In genomic region chr7:23065974-23066373, GRCh38 we compare ENCODE assay signal across 19 cellular contexts. TPM values are rescaled to one million over a fixed set of nuclear protein-coding genes. Genes with fewer than 3 reads are reported as not detected.
DNase-seq lines count a peak whose midpoint lies in the region; ATAC-seq, FAIRE-seq and TF ChIP-seq lines count a peak whose summit lies in the region.
"Had no signal": no experiment of that assay in that cellular context is flagged by ENCODE, and none has a peak within 500 bp of the region (broad histone marks: within the 10 kb centered on the region; RNA-seq: fewer than 3 reads in every experiment).

No MANE protein-coding gene starts in this region.

- no peak overlapping the region for H2AFZ ChIP-seq in astrocyte (ENCODE audit: low read depth, low read length)

- H3K4me3 ChIP-seq in AG09309 (ENCODE audit: control insufficient read depth, low read depth, low read length) (no peak overlapping the region), astrocyte (ENCODE audit: insufficient read depth, low read depth, low read length) (no peak overlapping the region), kidney epithelial cell (ENCODE audit: low read depth, low read length) (no peak overlapping the region)
- H3K4me3 ChIP-seq: BLaER1, right lobe of liver had no signal

- H3K4me3 Mint-ChIP-seq in astrocyte (ENCODE audit: unreplicated experiment) (no peak overlapping the region), immature natural killer cell (no peak overlapping the region)
- H3K4me3 Mint-ChIP-seq: endodermal cell; stimulated activated naive CD8-positive, alpha-beta T cell treated with anti-CD3 and anti-CD28 coated beads, Interleukin-15, Interleukin-2, amounts not matched to agents 100 ng/mL and 50 ng/mL, for 24 hours had no signal

- no peaks in the 10 kb centered on the region for H3K27me3 ChIP-seq in astrocyte (ENCODE audit: insufficient read depth, low read length)
- no peaks in the 10 kb centered on the region for H3K27me3 ChIP-seq in kidney epithelial cell (ENCODE audit: control insufficient read depth, insufficient read depth, low read length)
- H3K27me3 ChIP-seq: BLaER1, right lobe of liver had no signal

- no peak overlapping the region for H3K27ac ChIP-seq in astrocyte (ENCODE audit: low read depth, low read length)
- H3K27ac ChIP-seq: BLaER1, right lobe of liver, RWPE1 had no signal

- H3K4me1 Mint-ChIP-seq in astrocyte (ENCODE audit: low read depth, unreplicated experiment) (peaks cover 5% of the 10 kb centered on the region), immature natural killer cell (no peaks in the 10 kb centered on the region)

- no peak overlapping the region for H3K4me2 ChIP-seq in astrocyte (ENCODE audit: low read length)
- H3K4me2 ChIP-seq: BLaER1 had no signal

- H3K36me3 Mint-ChIP-seq in astrocyte (ENCODE audit: low read depth, unreplicated experiment) (no peaks in the 10 kb centered on the region), immature natural killer cell (no peaks in the 10 kb centered on the region)

- no peaks in the 10 kb centered on the region for H3K79me2 ChIP-seq in astrocyte (ENCODE audit: insufficient read depth, low read length)

- H3K27ac Mint-ChIP-seq in astrocyte (ENCODE audit: unreplicated experiment) (no peak overlapping the region), immature natural killer cell (no peak overlapping the region)
- H3K27ac Mint-ChIP-seq: endodermal cell; stimulated activated naive CD8-positive, alpha-beta T cell treated with anti-CD3 and anti-CD28 coated beads, Interleukin-15, Interleukin-2, amounts not matched to agents 100 ng/mL and 50 ng/mL, for 24 hours had no signal

- TF ChIP-seq CTCF in AG09309 (IDR thresholded peaks at IDR 0.05; ENCODE audit: control insufficient read depth, insufficient read depth, low read depth, low read length, missing control alignments) = no peak
- no peak for TF ChIP-seq CTCF in astrocyte (IDR thresholded peaks at IDR 0.05; ENCODE audit: insufficient read depth, low read depth, low read length)
- TF ChIP-seq CTCF in kidney epithelial cell (IDR thresholded peaks at IDR 0.05; ENCODE audit: insufficient read depth, low read length, poor library complexity, severe bottlenecking) = no peak

- H4K20me1 ChIP-seq in astrocyte (ENCODE audit: insufficient read depth, low read length) = no peaks in the 10 kb centered on the region
- H4K20me1 ChIP-seq: BLaER1 had no signal

- H3K9me3 Mint-ChIP-seq in astrocyte (ENCODE audit: unreplicated experiment) = no peaks in the 10 kb centered on the region
- H3K9me3 Mint-ChIP-seq in immature natural killer cell = no peaks in the 10 kb centered on the region
- H3K9me3 Mint-ChIP-seq: endodermal cell; stimulated activated naive CD8-positive, alpha-beta T cell treated with anti-CD3 and anti-CD28 coated beads, Interleukin-15, Interleukin-2, amounts not matched to agents 100 ng/mL and 50 ng/mL, for 24 hours had no signal

- no peaks in the 10 kb centered on the region for H3K9me3 ChIP-seq in astrocyte (ENCODE audit: insufficient read depth, low read depth, low read length)
- H3K9me3 ChIP-seq: BLaER1, right lobe of liver had no signal

- DNase-seq in AG09309 (ENCODE audit: low read depth) = peak; percentile 31
- peak; percentile 22 for DNase-seq in GM04504 (ENCODE audit: low read depth)
- peak; percentile 73 for DNase-seq in astrocyte (ENCODE audit: low read depth)
- peak; percentile 63 for DNase-seq in kidney epithelial cell (ENCODE audit: low read depth)
- DNase-seq in islet precursor cell = no peak
- DNase-seq in immature natural killer cell = no peak
- DNase-seq: activated CD4-positive, alpha-beta T cell treated with anti-CD3 and anti-CD28 coated beads, Interleukin-2, amount 50 U/mL, for 1 hour; activated naive CD4-positive, alpha-beta T cell; endodermal cell; NCI-H1694 treated with DMSO at 0.1 percent for 48 hours; NCI-H345; right lobe of liver had no signal

- no peaks in the 10 kb centered on the region for H3K36me3 ChIP-seq in astrocyte (ENCODE audit: insufficient read depth, low read length)
- H3K36me3 ChIP-seq in kidney epithelial cell (ENCODE audit: control insufficient read depth, insufficient read depth, low read length) = no peaks in the 10 kb centered on the region
- H3K36me3 ChIP-seq: BLaER1, right lobe of liver had no signal

- no peak overlapping the region for H3K9ac ChIP-seq in astrocyte (ENCODE audit: low read length)
- H3K9ac ChIP-seq: BLaER1 had no signal

- ATAC-seq in HG02759 (IDR thresholded peaks at IDR 0.05; ENCODE audit: unreplicated experiment) = no peak
- ATAC-seq: right lobe of liver had no signal

- peak; percentile 86 for FAIRE-seq in astrocyte (lab: Jason Lieb, UNC)
- FAIRE-seq: colon, D721Med, frontal cortex had no signal

- H3K27me3 Mint-ChIP-seq in astrocyte (ENCODE audit: low read depth, unreplicated experiment) (no peaks in the 10 kb centered on the region), immature natural killer cell (ENCODE audit: low read depth in 3 of 3) (peaks cover 0 to 2% (median 0%) of the 10 kb centered on the region in 3 donors)

- no peaks in the 10 kb centered on the region for H3K4me1 ChIP-seq in astrocyte (ENCODE audit: insufficient read depth, low read length)
- H3K4me1 ChIP-seq: right lobe of liver had no signal

RNA-seq across cellular contexts. Expression of gene KLHL7, which starts 39.6 kb away (rescaled TPM):
- 34.6 and 38.7 TPM in 2 replicates for total RNA-seq in astrocyte
- total RNA-seq in kidney epithelial cell = 36.3 and 54.8 TPM in 2 replicates
- polyA plus RNA-seq in immature natural killer cell = 10 to 100 TPM; 21.9 to 38.9 (median 27.7) TPM

RNA-seq across cellular contexts. Expression of gene HYCC1, which starts 52.0 kb away (rescaled TPM):
- total RNA-seq in astrocyte = 78.5 and 79.8 TPM in 2 replicates
- total RNA-seq in kidney epithelial cell = 20.7 and 29.9 TPM in 2 replicates
- polyA plus RNA-seq in immature natural killer cell = 10 to 100 TPM in 2 of 3 donors, 1 to 10 TPM in 1; 8.9 to 20.5 (median 15.4) TPM

Comparison
In these comparisons a context has a peak if more than half of its experiments do, and no peak if none do; other contexts are left out.
1. DNase-seq: peak in AG09309 (single experiment), GM04504 (single experiment), astrocyte (single experiment) and kidney epithelial cell (single experiment); none in islet precursor cell (single experiment) and immature natural killer cell (0 of 3).